12 cellular contexts compared by ENCODE assay signal in genomic region chr1:54380285-54380882, GRCh38. TPM values are rescaled to one million over a fixed set of nuclear protein-coding genes. Genes with fewer than 3 reads are reported as not detected.
DNase-seq lines count a peak whose midpoint lies in the region; ATAC-seq, FAIRE-seq and TF ChIP-seq lines count a peak whose summit lies in the region.
"Had no signal": no experiment of that assay in that cellular context is flagged by ENCODE, and none has a peak within 500 bp of the region (broad histone marks: within the 10 kb centered on the region; RNA-seq: fewer than 3 reads in every experiment).

No MANE protein-coding gene starts in this region.

- H2AFZ ChIP-seq in astrocyte (ENCODE audit: low read depth, low read length), result no peak overlapping the region

- FAIRE-seq in astrocyte (lab: Jason Lieb, UNC), result no peak
- no peak for FAIRE-seq in GM12891 (lab: Jason Lieb, UNC)

- no peaks in the 10 kb centered on the region for H3K36me3 ChIP-seq in astrocyte (ENCODE audit: insufficient read depth, low read length)
- peaks cover 11% of the 10 kb centered on the region for H3K36me3 ChIP-seq in lower lobe of right lung
- H3K36me3 ChIP-seq in tibial nerve, result peaks cover 0 to 7% (median 0%) of the 10 kb centered on the region in 3 donors
- H3K36me3 ChIP-seq in ovary, result no peaks in the 10 kb centered on the region

- H3K9me3 ChIP-seq in astrocyte (ENCODE audit: insufficient read depth, low read depth, low read length) (no peaks in the 10 kb centered on the region), lower lobe of right lung (no peaks in the 10 kb centered on the region), tibial nerve (no peaks in the 10 kb centered on the region), ovary (no peaks in the 10 kb centered on the region)
- H3K9me3 ChIP-seq: thoracic aorta had no signal

- no peak overlapping the region for H3K4me3 ChIP-seq in astrocyte (ENCODE audit: insufficient read depth, low read depth, low read length)
- H3K4me3 ChIP-seq in lower lobe of right lung, result no peak overlapping the region
- H3K4me3 ChIP-seq in tibial nerve, result no peak overlapping the region
- no peak overlapping the region for H3K4me3 ChIP-seq in ovary
- H3K4me3 ChIP-seq: thoracic aorta had no signal

- H3K4me1 ChIP-seq in astrocyte (ENCODE audit: insufficient read depth, low read length) (peaks cover 11% of the 10 kb centered on the region), lower lobe of right lung (peaks cover 55% of the 10 kb centered on the region), tibial nerve (peaks cover 0 to 75% (median 34%) of the 10 kb centered on the region in 4 donors), ovary (ENCODE audit: insufficient read depth) (peaks cover 43% of the 10 kb centered on the region)

- no peak overlapping the region for H3K27ac Mint-ChIP-seq in astrocyte (ENCODE audit: unreplicated experiment)
- H3K27ac Mint-ChIP-seq: activated naive CD8-positive, alpha-beta T cell treated with anti-CD3 and anti-CD28 coated beads, Interleukin-2, amount 10 ng/mL, durations not matched to agents 7 days and 5 days had no signal

- H4K20me1 ChIP-seq in astrocyte (ENCODE audit: insufficient read depth, low read length), result peaks cover 84% of the 10 kb centered on the region

- H3K4me1 Mint-ChIP-seq in astrocyte (ENCODE audit: low read depth, unreplicated experiment), result peaks cover 55% of the 10 kb centered on the region

- peaks cover 48% of the 10 kb centered on the region for H3K79me2 ChIP-seq in astrocyte (ENCODE audit: insufficient read depth, low read length)

- H3K36me3 Mint-ChIP-seq in astrocyte (ENCODE audit: low read depth, unreplicated experiment), result peaks cover 28% of the 10 kb centered on the region

- TF ChIP-seq EP300 in tibial nerve (IDR thresholded peaks at IDR 0.05), result no peak
- TF ChIP-seq EP300 in ovary (IDR thresholded peaks at IDR 0.05), result no peak

- no peaks in the 10 kb centered on the region for H3K27me3 Mint-ChIP-seq in astrocyte (ENCODE audit: low read depth, unreplicated experiment)
- H3K27me3 Mint-ChIP-seq: activated naive CD8-positive, alpha-beta T cell treated with anti-CD3 and anti-CD28 coated beads, Interleukin-2, amount 10 ng/mL, durations not matched to agents 7 days and 5 days had no signal

- H3K9ac ChIP-seq in astrocyte (ENCODE audit: low read length), result no peak overlapping the region

- DNase-seq in Right ventricle myocardium inferior (ENCODE audit: missing footprints), result no peak
- no peak for DNase-seq in Right ventricle myocardium superior
- DNase-seq in astrocyte (ENCODE audit: low read depth), result no peak
- DNase-seq in lower lobe of right lung, result no peak
- DNase-seq in tibial nerve (ENCODE audit: low spot score in 2 of 2), result no peak
- DNase-seq in ovary, result no peak
- no peak for DNase-seq in GM12891 (ENCODE audit: insufficient read length, low spot score)
- DNase-seq: activated naive CD8-positive, alpha-beta T cell treated with anti-CD3 and anti-CD28 coated beads, Interleukin-2, amount 10 ng/mL, durations not matched to agents 7 days and 5 days; NCI-H446; stimulated activated CD4-positive, alpha-beta T cell treated with anti-CD3 and anti-CD28 coated beads, Interleukin-4, amount 100 ng/mL, for 4 hours had no signal

- WGBS in tibial nerve, 2 donors, result 45 to 50% methylated on average over 15 of the region's 15 CpGs
- 19 to 27% (median 20%) methylated on average over 14 to 15 of the region's 15 CpGs for WGBS in ovary, 3 donors

- H3K9me3 Mint-ChIP-seq in astrocyte (ENCODE audit: unreplicated experiment), result no peaks in the 10 kb centered on the region
- H3K9me3 Mint-ChIP-seq: activated naive CD8-positive, alpha-beta T cell treated with anti-CD3 and anti-CD28 coated beads, Interleukin-2, amount 10 ng/mL, durations not matched to agents 7 days and 5 days had no signal

- TF ChIP-seq POLR2A in tibial nerve (IDR thresholded peaks at IDR 0.05), result no peak
- TF ChIP-seq POLR2A in ovary (IDR thresholded peaks at IDR 0.05), result no peak
- no peak for TF ChIP-seq POLR2A in GM12891 (IDR thresholded peaks at IDR 0.05; ENCODE audit: low read depth, low read length)

- H3K27me3 ChIP-seq in astrocyte (ENCODE audit: insufficient read depth, low read length) (no peaks in the 10 kb centered on the region), lower lobe of right lung (ENCODE audit: low read depth) (no peaks in the 10 kb centered on the region), tibial nerve (no peaks in the 10 kb centered on the region), ovary (no peaks in the 10 kb centered on the region)

- H3K4me2 ChIP-seq in astrocyte (ENCODE audit: low read length), result peak overlapping the region; percentile 38

- TF ChIP-seq CTCF in astrocyte (IDR thresholded peaks at IDR 0.05; ENCODE audit: insufficient read depth, low read depth, low read length) (no peak), lower lobe of right lung (IDR thresholded peaks at IDR 0.05) (no peak), tibial nerve (IDR thresholded peaks at IDR 0.05) (no peak), ovary (IDR thresholded peaks at IDR 0.05) (no peak)

- ATAC-seq in Right ventricle myocardium inferior (peak; percentile 4), Right ventricle myocardium superior (ENCODE audit: poor library complexity) (no peak), lower lobe of right lung (no peak), HG03196 (IDR thresholded peaks at IDR 0.05; ENCODE audit: unreplicated experiment) (no peak)

- no peak overlapping the region for H3K4me3 Mint-ChIP-seq in astrocyte (ENCODE audit: unreplicated experiment)

- no peak overlapping the region for H3K27ac ChIP-seq in astrocyte (ENCODE audit: low read depth, low read length)
- peak overlapping the region; percentile 5 for H3K27ac ChIP-seq in lower lobe of right lung
- H3K27ac ChIP-seq in tibial nerve, result peak overlapping the region; percentile 3 to 83 (median 59)
- H3K27ac ChIP-seq in ovary, result peak overlapping the region in 1 of 2 donors; percentile 48
- H3K27ac ChIP-seq: thoracic aorta had no signal

- intact Hi-C loops in Right ventricle myocardium inferior (cut with DNase I) (loop anchor here (2.0 kb wide), 1 partner anchor 16 kb away; no protein-coding TSS in a partner anchor), Right ventricle myocardium superior (cut with DNase I) (no loop called here), lower lobe of right lung (cut with DNase I) (no loop called here), ovary (cut with DNase I) (loop anchor here in 1 of 4 donors (10.0 kb wide), 1 partner anchor 56 kb away; no protein-coding TSS in a partner anchor)

TF ChIP-seq in GM12891, 5 proteins besides CTCF, POLR2A, EP300 and RAD21:
- TF ChIP-seq POU2F2 (IDR thresholded peaks at IDR 0.05; ENCODE audit: low read depth, low read length) (no peak), POLR2AphosphoS5 (IDR thresholded peaks at IDR 0.05; ENCODE audit: low read depth, low read length) (no peak)

RNA-seq across cellular contexts. Expression of gene SSBP3, which starts 25.8 kb away (rescaled TPM):
- total RNA-seq in Right ventricle myocardium inferior, result 53.6 TPM
- 49.1 TPM for total RNA-seq in Right ventricle myocardium superior
- 89.8 and 98.6 TPM in 2 replicates for total RNA-seq in astrocyte
- 44.0 TPM for total RNA-seq in lower lobe of right lung
- total RNA-seq in tibial nerve, result 10 to 100 TPM; 32.0 to 70.2 (median 60.3) TPM
- total RNA-seq in ovary, result 100 to 1,000 TPM in 5 of 7 donors, 10 to 100 TPM in 2; 41.2 to 247 (median 143) TPM
- polyA plus RNA-seq in ovary, result 100 to 1,000 TPM; 156 to 200 TPM
- polyA plus RNA-seq in GM12891 (2012; ENCODE audit: low read depth, missing spikeins), result 14.3 TPM
